In genomic region chr15:83881156-83881555, GRCh38 we compare ENCODE assay signal across 29 cellular contexts.
"Had no signal": no experiment of that assay in that cellular context is flagged by ENCODE, and none has a peak within 500 bp of the region (broad histone marks: within the 10 kb centered on the region; RNA-seq: fewer than 3 reads in every experiment).

No MANE protein-coding gene starts in this region.

- DNase-seq: colonic mucosa; cortex of kidney; effector CD8-positive, alpha-beta T cell; effector memory CD8-positive, alpha-beta T cell; endodermal cell; erythroblast; esophagus squamous epithelium; foreskin fibroblast; foreskin melanocyte; gastrocnemius medialis; glutamatergic neuron; head of caudate nucleus; heart right ventricle; hippocampal formation; left cardiac atrium; left lung; left ventricle myocardium superior; lower lobe of right lung; mesendoderm; midbrain; naive B cell; naive thymus-derived CD8-positive, alpha-beta T cell had no signal

- H3K4me3 Mint-ChIP-seq: dendritic cell treated with granulocyte-macrophage colony-stimulating factor and Interleukin-4, amounts not matched to agents 40 ng/mL and 50 ng/mL, for 4 days; effector memory CD8-positive, alpha-beta T cell; endodermal cell; memory B cell; naive B cell; naive thymus-derived CD8-positive, alpha-beta T cell had no signal

- H3K9me3 Mint-ChIP-seq: dendritic cell treated with granulocyte-macrophage colony-stimulating factor and Interleukin-4, amounts not matched to agents 40 ng/mL and 50 ng/mL, for 4 days; endodermal cell; memory B cell; naive thymus-derived CD8-positive, alpha-beta T cell had no signal

- H3K4me1 Mint-ChIP-seq: endodermal cell; memory B cell; naive B cell; naive thymus-derived CD8-positive, alpha-beta T cell had no signal

- FAIRE-seq: endometrium, islet of Langerhans, keratinocyte had no signal

- H3K4me3 ChIP-seq: colonic mucosa, esophagus squamous epithelium, gastrocnemius medialis, heart right ventricle, left lung, lower lobe of right lung had no signal

- H3K27ac ChIP-seq: colonic mucosa, epithelial cell of prostate, esophagus squamous epithelium, gastrocnemius medialis, heart right ventricle, left lung, lower lobe of right lung had no signal

- H3K27ac Mint-ChIP-seq: dendritic cell treated with granulocyte-macrophage colony-stimulating factor and Interleukin-4, amounts not matched to agents 40 ng/mL and 50 ng/mL, for 4 days; effector memory CD8-positive, alpha-beta T cell; endodermal cell; memory B cell; naive B cell; naive thymus-derived CD8-positive, alpha-beta T cell had no signal

- H3K36me3 Mint-ChIP-seq: memory B cell; naive B cell; naive thymus-derived CD8-positive, alpha-beta T cell had no signal

- H3K4me1 ChIP-seq: colonic mucosa, esophagus squamous epithelium, gastrocnemius medialis, heart right ventricle, left lung, lower lobe of right lung had no signal

- H3K27me3 Mint-ChIP-seq: effector memory CD8-positive, alpha-beta T cell; memory B cell; naive B cell had no signal

- H3K36me3 ChIP-seq: colonic mucosa, esophagus squamous epithelium, gastrocnemius medialis, left lung, lower lobe of right lung had no signal

- H3K9me3 ChIP-seq: colonic mucosa, esophagus squamous epithelium, gastrocnemius medialis, heart right ventricle, left lung, lower lobe of right lung had no signal

- ATAC-seq: effector memory CD8-positive, alpha-beta T cell; esophagus mucosa; gastrocnemius medialis; heart right ventricle; left cardiac atrium; left lung; left ventricle myocardium superior; lower lobe of right lung; naive thymus-derived CD8-positive, alpha-beta T cell had no signal

- H3K27me3 ChIP-seq: colonic mucosa, esophagus squamous epithelium, gastrocnemius medialis, heart right ventricle, left lung had no signal
